Comparison of ENCODE assay signal across 29 cellular contexts in the genomic region with DNA sequence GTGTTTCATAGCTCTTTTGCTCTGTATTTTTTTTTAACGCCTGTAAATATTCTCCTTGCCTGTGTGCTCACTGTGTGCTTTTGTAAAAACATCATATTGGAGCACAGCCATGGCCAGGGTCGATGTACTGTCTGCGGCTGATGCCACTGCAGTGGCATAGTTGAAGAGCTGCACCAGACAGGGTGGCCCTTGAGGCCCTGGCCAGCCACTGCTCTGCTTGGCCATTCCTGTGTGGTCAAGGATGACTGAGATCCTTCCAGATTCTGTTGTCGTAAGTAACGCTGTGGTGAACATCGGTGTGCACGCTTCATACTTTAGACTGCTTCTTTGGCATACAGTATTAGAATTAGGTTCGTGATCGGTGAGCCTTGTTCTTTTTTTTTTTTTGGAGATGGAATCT.
"Had no signal": no experiment of that assay in that cellular context is flagged by ENCODE, and none has a peak within 500 bp of the region (broad histone marks: within the 10 kb centered on the region; RNA-seq: fewer than 3 reads in every experiment).

No MANE protein-coding gene starts in this region.

- H3K4me1 Mint-ChIP-seq: activated CD4-positive, alpha-beta T cell treated with anti-CD3 and anti-CD28 coated beads for 36 hours had no signal

- H3K4me3 Mint-ChIP-seq: activated CD4-positive, alpha-beta memory T cell treated with anti-CD3 and anti-CD28 coated beads for 36 hours; activated CD4-positive, alpha-beta T cell treated with anti-CD3 and anti-CD28 coated beads for 36 hours; activated CD4-positive, alpha-beta T cell treated with anti-CD3 and anti-CD28 coated beads, Interleukin-2, amount 10 ng/mL, durations not matched to agents 24 days and 14 days; activated CD8-positive, alpha-beta memory T cell treated with anti-CD3 and anti-CD28 coated beads, Interleukin-2, amount 10 ng/mL, durations not matched to agents 7 days and 5 days; activated CD8-positive, alpha-beta T cell treated with anti-CD3 and anti-CD28 coated beads, Interleukin-2, amount 10 ng/mL, durations not matched to agents 7 days and 5 days; activated naive CD8-positive, alpha-beta T cell; activated T-cell treated with anti-CD3 and anti-CD28 coated beads, Interleukin-2, amount 50 U/mL, for 24 hours; activated T-cell treated with anti-CD3 and anti-CD28 coated beads, Interleukin-2, amount 50 U/mL, for 72 hours; activated T-helper 17 cell treated with anti-CD3 and anti-CD28 coated beads, Interleukin-2, amount 50 U/mL, for 72 hours; effector memory CD8-positive, alpha-beta T cell had no signal

- H3K27me3 ChIP-seq: brain microvascular endothelial cell, esophagus squamous epithelium, gastroesophageal sphincter had no signal

- H3K27me3 Mint-ChIP-seq: activated CD4-positive, alpha-beta memory T cell treated with anti-CD3 and anti-CD28 coated beads for 36 hours; activated CD4-positive, alpha-beta T cell treated with anti-CD3 and anti-CD28 coated beads for 36 hours; activated CD4-positive, alpha-beta T cell treated with anti-CD3 and anti-CD28 coated beads, Interleukin-2, amount 10 ng/mL, durations not matched to agents 24 days and 14 days; activated CD8-positive, alpha-beta memory T cell treated with anti-CD3 and anti-CD28 coated beads, Interleukin-2, amount 10 ng/mL, durations not matched to agents 7 days and 5 days; activated naive CD8-positive, alpha-beta T cell; activated T-cell treated with anti-CD3 and anti-CD28 coated beads, Interleukin-2, amount 50 U/mL, for 24 hours; activated T-helper 17 cell treated with anti-CD3 and anti-CD28 coated beads, Interleukin-2, amount 50 U/mL, for 72 hours; effector memory CD8-positive, alpha-beta T cell had no signal

- H3K4me3 ChIP-seq: esophagus squamous epithelium, gastroesophageal sphincter had no signal

- H3K9me3 Mint-ChIP-seq: activated CD4-positive, alpha-beta memory T cell treated with anti-CD3 and anti-CD28 coated beads for 36 hours; activated CD4-positive, alpha-beta T cell treated with anti-CD3 and anti-CD28 coated beads, Interleukin-2, amount 10 ng/mL, durations not matched to agents 24 days and 14 days; activated T-cell treated with anti-CD3 and anti-CD28 coated beads, Interleukin-2, amount 50 U/mL, for 24 hours; activated T-cell treated with anti-CD3 and anti-CD28 coated beads, Interleukin-2, amount 50 U/mL, for 72 hours; activated T-helper 17 cell treated with anti-CD3 and anti-CD28 coated beads, Interleukin-2, amount 50 U/mL, for 72 hours; effector memory CD8-positive, alpha-beta T cell had no signal

- H3K27ac Mint-ChIP-seq: activated CD4-positive, alpha-beta memory T cell treated with anti-CD3 and anti-CD28 coated beads for 36 hours; activated CD4-positive, alpha-beta T cell treated with anti-CD3 and anti-CD28 coated beads for 36 hours; activated CD4-positive, alpha-beta T cell treated with anti-CD3 and anti-CD28 coated beads, Interleukin-2, amount 10 ng/mL, durations not matched to agents 24 days and 14 days; activated CD8-positive, alpha-beta memory T cell treated with anti-CD3 and anti-CD28 coated beads, Interleukin-2, amount 10 ng/mL, durations not matched to agents 7 days and 5 days; activated CD8-positive, alpha-beta T cell treated with anti-CD3 and anti-CD28 coated beads, Interleukin-2, amount 10 ng/mL, durations not matched to agents 7 days and 5 days; activated naive CD8-positive, alpha-beta T cell; activated T-cell treated with anti-CD3 and anti-CD28 coated beads, Interleukin-2, amount 50 U/mL, for 24 hours; activated T-cell treated with anti-CD3 and anti-CD28 coated beads, Interleukin-2, amount 50 U/mL, for 72 hours; activated T-helper 17 cell treated with anti-CD3 and anti-CD28 coated beads, Interleukin-2, amount 50 U/mL, for 72 hours; effector memory CD8-positive, alpha-beta T cell had no signal

- H3K9me3 ChIP-seq: esophagus squamous epithelium, gastroesophageal sphincter had no signal

- H3K27ac ChIP-seq: brain microvascular endothelial cell, epithelial cell of prostate, esophagus squamous epithelium, gastroesophageal sphincter had no signal

- H3K4me1 ChIP-seq: gastroesophageal sphincter had no signal

- DNase-seq: activated CD4-positive, alpha-beta memory T cell treated with anti-CD3 and anti-CD28 coated beads for 36 hours; activated CD4-positive, alpha-beta T cell treated with anti-CD3 and anti-CD28 coated beads for 36 hours; activated CD4-positive, alpha-beta T cell treated with anti-CD3 and anti-CD28 coated beads, Interleukin-2, amount 10 ng/mL, durations not matched to agents 24 days and 14 days; activated CD4-positive, CD25-positive, alpha-beta regulatory T cell; activated CD4-positive, CD25-positive, alpha-beta regulatory T cell treated with anti-CD3 and anti-CD28 coated beads, Interleukin-2, amount 50 U/mL, for 72 hours; activated CD8-positive, alpha-beta memory T cell treated with anti-CD3 and anti-CD28 coated beads, Interleukin-2, amount 10 ng/mL, durations not matched to agents 7 days and 5 days; activated CD8-positive, alpha-beta memory T cell treated with anti-CD3 and anti-CD28 coated beads, Interleukin-2, amount 50 U/mL, for 48 hours; activated CD8-positive, alpha-beta T cell treated with anti-CD3 and anti-CD28 coated beads, Interleukin-2, amount 10 ng/mL, durations not matched to agents 7 days and 5 days; activated effector memory CD4-positive, alpha-beta T cell treated with Interleukin-2 at 50 U/mL for 16 hours; activated gamma-delta T cell treated with Interleukin-2 at 50 U/mL for 16 hours; activated naive CD4-positive, alpha-beta T cell treated with anti-CD3 and anti-CD28 coated beads, Interleukin-2, amount 50 U/mL, for 16 hours; activated naive CD4-positive, alpha-beta T cell treated with Interleukin-2 at 50 U/mL for 16 hours; activated T-cell treated with anti-CD3 and anti-CD28 coated beads for 4 hours; activated T-cell treated with anti-CD3 and anti-CD28 coated beads, Interleukin-2, amount 50 U/mL, for 24 hours; activated T-cell treated with anti-CD3 and anti-CD28 coated beads, Interleukin-2, amount 50 U/mL, for 72 hours; amniotic stem cell; anterior cingulate cortex; brain microvascular endothelial cell; cortex of kidney; dermis blood vessel endothelial cell; effector CD4-positive, alpha-beta T cell; effector memory CD8-positive, alpha-beta T cell; esophagus squamous epithelium; T-helper 1 cell; T-helper 2 cell had no signal

- ATAC-seq: activated CD4-positive, alpha-beta T cell treated with anti-CD3 and anti-CD28 coated beads for 36 hours; activated CD8-positive, alpha-beta memory T cell treated with anti-CD3 and anti-CD28 coated beads, Interleukin-2, amount 10 ng/mL, durations not matched to agents 7 days and 5 days; activated CD8-positive, alpha-beta T cell treated with anti-CD3 and anti-CD28 coated beads, Interleukin-2, amount 10 ng/mL, durations not matched to agents 7 days and 5 days; activated T-cell treated with anti-CD3 and anti-CD28 coated beads, Interleukin-2, amount 50 U/mL, for 72 hours; activated T-helper 17 cell treated with anti-CD3 and anti-CD28 coated beads, Interleukin-2, amount 50 U/mL, for 72 hours; effector memory CD8-positive, alpha-beta T cell; gastroesophageal sphincter had no signal
